In the genomic region with DNA sequence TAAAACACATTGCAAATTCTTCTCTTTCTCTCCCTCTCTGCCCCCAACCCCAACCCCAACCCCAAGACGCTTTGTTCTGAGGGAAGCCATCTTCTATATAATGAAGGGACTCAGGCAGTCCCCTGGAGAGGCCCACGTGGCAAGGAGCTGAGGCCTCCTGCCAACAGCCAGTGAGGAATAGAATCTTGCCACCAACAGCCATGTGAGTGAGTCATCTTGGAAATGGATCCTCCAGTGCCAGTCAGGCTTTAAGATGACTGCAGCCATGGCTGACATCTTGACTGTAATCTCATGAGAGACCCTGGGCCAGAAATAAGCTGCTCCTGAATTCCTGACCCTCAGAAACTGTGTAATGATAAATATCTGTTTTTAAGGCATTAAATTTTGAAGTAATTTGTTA, we compare ENCODE assay signal across 1 cellular context.
TF ChIP-seq lines count a peak whose summit lies in the region.

No MANE protein-coding gene starts in this region.

TF ChIP-seq in GM23338, 12 proteins besides CTCF, POLR2A, EP300 and RAD21 (continued from another document):
- TF ChIP-seq, protein P1, sequence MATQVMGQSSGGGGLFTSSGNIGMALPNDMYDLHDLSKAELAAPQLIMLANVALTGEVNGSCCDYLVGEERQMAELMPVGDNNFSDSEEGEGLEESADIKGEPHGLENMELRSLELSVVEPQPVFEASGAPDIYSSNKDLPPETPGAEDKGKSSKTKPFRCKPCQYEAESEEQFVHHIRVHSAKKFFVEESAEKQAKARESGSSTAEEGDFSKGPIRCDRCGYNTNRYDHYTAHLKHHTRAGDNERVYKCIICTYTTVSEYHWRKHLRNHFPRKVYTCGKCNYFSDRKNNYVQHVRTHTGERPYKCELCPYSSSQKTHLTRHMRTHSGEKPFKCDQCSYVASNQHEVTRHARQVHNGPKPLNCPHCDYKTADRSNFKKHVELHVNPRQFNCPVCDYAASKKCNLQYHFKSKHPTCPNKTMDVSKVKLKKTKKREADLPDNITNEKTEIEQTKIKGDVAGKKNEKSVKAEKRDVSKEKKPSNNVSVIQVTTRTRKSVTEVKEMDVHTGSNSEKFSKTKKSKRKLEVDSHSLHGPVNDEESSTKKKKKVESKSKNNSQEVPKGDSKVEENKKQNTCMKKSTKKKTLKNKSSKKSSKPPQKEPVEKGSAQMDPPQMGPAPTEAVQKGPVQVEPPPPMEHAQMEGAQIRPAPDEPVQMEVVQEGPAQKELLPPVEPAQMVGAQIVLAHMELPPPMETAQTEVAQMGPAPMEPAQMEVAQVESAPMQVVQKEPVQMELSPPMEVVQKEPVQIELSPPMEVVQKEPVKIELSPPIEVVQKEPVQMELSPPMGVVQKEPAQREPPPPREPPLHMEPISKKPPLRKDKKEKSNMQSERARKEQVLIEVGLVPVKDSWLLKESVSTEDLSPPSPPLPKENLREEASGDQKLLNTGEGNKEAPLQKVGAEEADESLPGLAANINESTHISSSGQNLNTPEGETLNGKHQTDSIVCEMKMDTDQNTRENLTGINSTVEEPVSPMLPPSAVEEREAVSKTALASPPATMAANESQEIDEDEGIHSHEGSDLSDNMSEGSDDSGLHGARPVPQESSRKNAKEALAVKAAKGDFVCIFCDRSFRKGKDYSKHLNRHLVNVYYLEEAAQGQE (IDR thresholded peaks at IDR 0.05; ENCODE audit: unreplicated experiment) = no peak
